Comparison of ENCODE assay signal across 20 cellular contexts in genomic region chr3:69823710-69824109, GRCh38.
DNase-seq lines count a peak whose midpoint lies in the region; ATAC-seq, FAIRE-seq and TF ChIP-seq lines count a peak whose summit lies in the region.
"Had no signal": no experiment of that assay in that cellular context is flagged by ENCODE, and none has a peak within 500 bp of the region (broad histone marks: within the 10 kb centered on the region; RNA-seq: fewer than 3 reads in every experiment).

No MANE protein-coding gene starts in this region.

- H3K36me3 ChIP-seq in astrocyte (ENCODE audit: insufficient read depth, low read length) (no peaks in the 10 kb centered on the region), tibial artery (no peaks in the 10 kb centered on the region)
- H3K36me3 ChIP-seq: BLaER1 treated with 17β-estradiol and CSF1 and Interleukin-3, amounts not matched to agents 10 nM and 100 nM; HAP-1; SJSA1 had no signal

- no peak overlapping the region for H3K14ac ChIP-seq in H9 (ENCODE audit: insufficient read depth, low read length)

- TF ChIP-seq CTCF in AG10803 (conservative IDR thresholded peaks at IDR 0.05; ENCODE audit: low read length) (no peak), astrocyte (IDR thresholded peaks at IDR 0.05; ENCODE audit: insufficient read depth, low read depth, low read length) (no peak), H9 (conservative IDR thresholded peaks at IDR 0.05) (no peak), tibial artery (IDR thresholded peaks at IDR 0.05) (no peak)

- no peaks in the 10 kb centered on the region for H3K9me3 ChIP-seq in astrocyte (ENCODE audit: insufficient read depth, low read depth, low read length)
- no peaks in the 10 kb centered on the region for H3K9me3 ChIP-seq in H9 (ENCODE audit: control insufficient read depth, low read depth, low read length)
- no peaks in the 10 kb centered on the region for H3K9me3 ChIP-seq in tibial artery
- H3K9me3 ChIP-seq: BLaER1 treated with 17β-estradiol and CSF1 and Interleukin-3, amounts not matched to agents 10 nM and 100 nM; HAP-1; SJSA1 had no signal

- H3K79me1 ChIP-seq in H9 (ENCODE audit: insufficient read depth, low read depth, low read length, poor library complexity, severe bottlenecking), result no peaks in the 10 kb centered on the region

- H3K4me3 Mint-ChIP-seq in astrocyte (ENCODE audit: unreplicated experiment), result no peak overlapping the region
- no peak overlapping the region for H3K4me3 Mint-ChIP-seq in H9

- H3K27me3 Mint-ChIP-seq in astrocyte (ENCODE audit: low read depth, unreplicated experiment) (no peaks in the 10 kb centered on the region), H9 (ENCODE audit: low read depth) (no peaks in the 10 kb centered on the region; the same call in 1 of the 2 replicates)

- FAIRE-seq in astrocyte (lab: Jason Lieb, UNC), result no peak
- FAIRE-seq: A204.1, GM19239, K562 had no signal

- H2BK5ac ChIP-seq in H9 (ENCODE audit: insufficient read length, low read length), result no peak overlapping the region

- no peak overlapping the region for H4K8ac ChIP-seq in H9 (replicated peaks; ENCODE audit: insufficient read length, low read depth, low read length)

- H4K20me1 ChIP-seq in astrocyte (ENCODE audit: insufficient read depth, low read length) (no peaks in the 10 kb centered on the region), H9 (ENCODE audit: control insufficient read depth, insufficient read depth, insufficient read length) (no peaks in the 10 kb centered on the region)

- no peak overlapping the region for H3K18ac ChIP-seq in H9 (ENCODE audit: insufficient read length, low read depth, low read length)

- no peak overlapping the region for H3T11ph ChIP-seq in H9 (ENCODE audit: low read length)

- WGBS in H9 (ENCODE audit: extremely low coverage, insufficient read length, low lambda C conversion rate), result no CpG with 5 or more reads among the region's 1 CpG

- H3K79me2 ChIP-seq in astrocyte (ENCODE audit: insufficient read depth, low read length) (no peaks in the 10 kb centered on the region), H9 (ENCODE audit: insufficient read depth, low read length) (no peaks in the 10 kb centered on the region)

- no peak for ATAC-seq in GM18867 (IDR thresholded peaks at IDR 0.05; ENCODE audit: unreplicated experiment)
- ATAC-seq: K562 had no signal

- H3K4me2 ChIP-seq in astrocyte (ENCODE audit: low read length) (no peak overlapping the region), H9 (ENCODE audit: insufficient read depth, insufficient read length, low read length) (no peak overlapping the region)

- H3K27me3 ChIP-seq in astrocyte (ENCODE audit: insufficient read depth, low read length) (no peaks in the 10 kb centered on the region), H9 (ENCODE audit: insufficient read depth, low read length) (no peaks in the 10 kb centered on the region), tibial artery (no peaks in the 10 kb centered on the region)
- H3K27me3 ChIP-seq: BLaER1 treated with 17β-estradiol and CSF1 and Interleukin-3, amounts not matched to agents 10 nM and 100 nM; SJSA1 had no signal

- no peak overlapping the region for H4K91ac ChIP-seq in H9 (ENCODE audit: insufficient read length, low read depth, low read length)

- no peak overlapping the region for H3K9ac ChIP-seq in astrocyte (ENCODE audit: low read length)
- no peak overlapping the region for H3K9ac ChIP-seq in H9 (ENCODE audit: extremely low read depth, insufficient read length, low read length)
- H3K9ac ChIP-seq: BLaER1 treated with 17β-estradiol and CSF1 and Interleukin-3, amounts not matched to agents 10 nM and 100 nM had no signal

- no peak overlapping the region for H4K5ac ChIP-seq in H9 (ENCODE audit: insufficient read length, low read depth, low read length)

- intact Hi-C loops in tibial artery (cut with DNase I; ENCODE audit: low total_unique reads), result no loop called here

- no peak overlapping the region for H3K27ac ChIP-seq in astrocyte (ENCODE audit: low read depth, low read length)
- no peak overlapping the region for H3K27ac ChIP-seq in H9 (ENCODE audit: insufficient read length, low read depth, low read length)
- no peak overlapping the region for H3K27ac ChIP-seq in tibial artery
- H3K27ac ChIP-seq: HL-60, SJSA1 had no signal

- H2BK120ac ChIP-seq in H9 (ENCODE audit: low read depth, low read length, poor library complexity, severe bottlenecking), result no peak overlapping the region

- H3K27ac Mint-ChIP-seq in astrocyte (ENCODE audit: unreplicated experiment), result peak overlapping the region; percentile 76
- H3K27ac Mint-ChIP-seq in H9, result no peak overlapping the region

- H3K56ac ChIP-seq in H9 (ENCODE audit: insufficient read length, low read depth, low read length), result no peak overlapping the region

- H3K4me1 ChIP-seq in astrocyte (ENCODE audit: insufficient read depth, low read length) (no peaks in the 10 kb centered on the region), H9 (ENCODE audit: insufficient read depth, low read length) (no peaks in the 10 kb centered on the region), tibial artery (peaks cover 0 to 36% (median 11%) of the 10 kb centered on the region in 4 donors)

- H3K4ac ChIP-seq in H9 (ENCODE audit: low read depth, low read length), result no peak overlapping the region

- no peak overlapping the region for H2AK5ac ChIP-seq in H9 (ENCODE audit: insufficient read length, low read length)

- H3K9me3 Mint-ChIP-seq in astrocyte (ENCODE audit: unreplicated experiment) (no peaks in the 10 kb centered on the region), H9 (no peaks in the 10 kb centered on the region)

- H3K36me3 Mint-ChIP-seq in astrocyte (ENCODE audit: low read depth, unreplicated experiment) (no peaks in the 10 kb centered on the region), H9 (ENCODE audit: insufficient read depth in 1 of 3, low read depth in 3 of 3) (no peaks in the 10 kb centered on the region)

- H3K23ac ChIP-seq in H9 (ENCODE audit: insufficient read length, low read depth, low read length), result no peak overlapping the region

- no peak overlapping the region for H3K4me3 ChIP-seq in AG10803 (ENCODE audit: low read length)
- no peak overlapping the region for H3K4me3 ChIP-seq in astrocyte (ENCODE audit: insufficient read depth, low read depth, low read length)
- no peak overlapping the region for H3K4me3 ChIP-seq in tibial artery
- H3K4me3 ChIP-seq: BLaER1 treated with 17β-estradiol and CSF1 and Interleukin-3, amounts not matched to agents 10 nM and 100 nM; HAP-1; K562; SJSA1 had no signal

- H2AFZ ChIP-seq in astrocyte (ENCODE audit: low read depth, low read length) (no peak overlapping the region), H9 (ENCODE audit: low read length) (no peak overlapping the region)

- no peak overlapping the region for H2BK15ac ChIP-seq in H9 (ENCODE audit: low read depth, low read length)

- H2BK12ac ChIP-seq in H9 (ENCODE audit: insufficient read length, low read depth, low read length), result no peak overlapping the region

- no peaks in the 10 kb centered on the region for H3K23me2 ChIP-seq in H9 (ENCODE audit: insufficient read length, low read depth, low read length, poor library complexity, severe bottlenecking)

- H3K4me1 Mint-ChIP-seq in astrocyte (ENCODE audit: low read depth, unreplicated experiment) (peaks cover 32% of the 10 kb centered on the region), H9 (no peaks in the 10 kb centered on the region)

- peak; percentile 8 for DNase-seq in AG10803 (ENCODE audit: low read depth)
- DNase-seq in HCEC 1CT, result peak; percentile 38
- DNase-seq in astrocyte (ENCODE audit: low read depth), result peak; percentile 12
- peak; percentile 42 for DNase-seq in iris pigment epithelial cell (ENCODE audit: low read depth)
- DNase-seq in H9, result no peak
- DNase-seq in tibial artery, result no peak
- DNase-seq in NCI-H1930 (lab: John Stamatoyannopoulos, UW), result no peak
- DNase-seq: DND-41, NCI-H1048, NCI-H1436 treated with DMSO at 0.1 percent for 48 hours, NCI-H2081, NCI-H748 treated with DMSO at 0.1 percent for 48 hours had no signal

- no peak overlapping the region for H2BK20ac ChIP-seq in H9 (ENCODE audit: low read depth, low read length, poor library complexity, severe bottlenecking)

Comparison
In these comparisons a context has a peak if more than half of its experiments do, and no peak if none do; other contexts are left out.
1. DNase-seq: peak in AG10803 (single experiment), HCEC 1CT (single experiment), astrocyte (single experiment) and iris pigment epithelial cell (single experiment); none in H9 (single experiment), tibial artery (0 of 2) and NCI-H1930 (0 of 2).